9 cellular contexts compared by ENCODE assay signal in genomic region chr16:2785101-2785991, GRCh38. TPM values are rescaled to one million over a fixed set of nuclear protein-coding genes. Genes with fewer than 3 reads are reported as not detected.
DNase-seq lines count a peak whose midpoint lies in the region; ATAC-seq and TF ChIP-seq lines count a peak whose summit lies in the region.
"Had no signal": no experiment of that assay in that cellular context is flagged by ENCODE, and none has a peak within 500 bp of the region (broad histone marks: within the 10 kb centered on the region; RNA-seq: fewer than 3 reads in every experiment).

No MANE protein-coding gene starts in this region.

- H3K4me3 ChIP-seq in SK-N-SH (ENCODE audit: low read depth in 2 of 2, low read length in 1 of 2), result no peak overlapping the region
- peak overlapping the region; percentile 3 to 31 for H3K4me3 ChIP-seq in left lung
- peak overlapping the region; percentile 48 for H3K4me3 ChIP-seq in thymus (ENCODE audit: low read length)

- POLR2A ChIA-PET in SK-N-SH (lab: Yijun Ruan, JAX), result no interaction called here

- H3K9me3 ChIP-seq in SK-N-SH (no peaks in the 10 kb centered on the region), left lung (no peaks in the 10 kb centered on the region), thymus (ENCODE audit: control insufficient read depth) (no peaks in the 10 kb centered on the region)

- CTCF ChIA-PET in SK-N-SH (lab: Yijun Ruan, JAX), result interaction anchor here (0.7 to 2.0 kb wide), 2 partner anchors 9 to 83 kb away, joined by 3 to 8 read pairs; no protein-coding TSS in a partner anchor
- CTCF ChIA-PET in activated naive CD4-positive, alpha-beta T cell treated with anti-CD3 and anti-CD28 coated beads for 36 hours (lab: Charles Lee), result interaction anchor here (0.9 to 1.3 kb wide), 2 partner anchors 15 to 27 kb away, joined by 5 to 8 read pairs; no protein-coding TSS in a partner anchor

- H3K79me2 ChIP-seq in SK-N-SH (ENCODE audit: insufficient read depth), result no peaks in the 10 kb centered on the region

- peak; percentile 70 for DNase-seq in SK-N-SH
- peak; percentile 42 for DNase-seq in activated naive CD4-positive, alpha-beta T cell treated with anti-CD3 and anti-CD28 coated beads for 36 hours
- peak; percentile 31 to 76 for DNase-seq in left lung
- no peak for DNase-seq in NCI-H1048 (lab: John Stamatoyannopoulos, UW)
- no peak for DNase-seq in NCI-H226

- H3K9me2 ChIP-seq in SK-N-SH, result no peaks in the 10 kb centered on the region

- H4K20me1 ChIP-seq in SK-N-SH (ENCODE audit: insufficient read depth), result no peaks in the 10 kb centered on the region

- peak overlapping the region; percentile 84 for H3K4me3 Mint-ChIP-seq in activated naive CD4-positive, alpha-beta T cell treated with anti-CD3 and anti-CD28 coated beads for 36 hours

- H3K36me3 Mint-ChIP-seq in activated naive CD4-positive, alpha-beta T cell treated with anti-CD3 and anti-CD28 coated beads for 36 hours (ENCODE audit: low read depth), result no peaks in the 10 kb centered on the region

- 78% methylated on average over 17 of the region's 79 CpGs for WGBS in SK-N-SH (ENCODE audit: low lambda C conversion rate)
- WGBS in thymus, result 15% methylated on average over 79 of the region's 79 CpGs

- no peak overlapping the region for H3K9ac ChIP-seq in SK-N-SH

- H3K4me2 ChIP-seq in SK-N-SH, result no peak overlapping the region

- H3K4me1 ChIP-seq in SK-N-SH (ENCODE audit: control insufficient read depth in 1 of 2, insufficient read depth in 2 of 2, low read depth in 1 of 2, low read length in 1 of 2) (no peaks in the 10 kb centered on the region; a peak in 1 of 4 replicates), left lung (peaks cover 6 to 13% of the 10 kb centered on the region in 2 donors), thymus (ENCODE audit: control insufficient read depth, insufficient read depth, low read length) (peaks cover 9% of the 10 kb centered on the region)

- ATAC-seq in SK-N-SH treated with all-trans-retinoic acid at 6 μM for 48 hours (no peak; the same call in 2 of the 3 replicates), left lung (peak; percentile 43), HG03139 (IDR thresholded peaks at IDR 0.05; ENCODE audit: unreplicated experiment) (no peak)

- peaks cover 10% of the 10 kb centered on the region for H3K4me1 Mint-ChIP-seq in activated naive CD4-positive, alpha-beta T cell treated with anti-CD3 and anti-CD28 coated beads for 36 hours (ENCODE audit: low read depth)

- H3K27me3 ChIP-seq in SK-N-SH (ENCODE audit: insufficient read depth) (no peaks in the 10 kb centered on the region), left lung (peaks cover 27 to 66% of the 10 kb centered on the region in 2 donors), thymus (ENCODE audit: control insufficient read depth, insufficient read depth) (peaks cover 28% of the 10 kb centered on the region)

- H3K36me3 ChIP-seq in SK-N-SH (replicated peaks in 1 of 2; ENCODE audit: control insufficient read depth in 1 of 2, insufficient read depth in 2 of 2, low read length in 1 of 2) (no peaks in the 10 kb centered on the region), left lung (no peaks in the 10 kb centered on the region), thymus (ENCODE audit: control insufficient read depth, insufficient read depth) (no peaks in the 10 kb centered on the region)

- H3K27me3 Mint-ChIP-seq in activated naive CD4-positive, alpha-beta T cell treated with anti-CD3 and anti-CD28 coated beads for 36 hours (ENCODE audit: low read depth), result peaks cover 11% of the 10 kb centered on the region

- no peak overlapping the region for H2AFZ ChIP-seq in SK-N-SH (ENCODE audit: low read depth)

- H3K9me3 Mint-ChIP-seq in activated naive CD4-positive, alpha-beta T cell treated with anti-CD3 and anti-CD28 coated beads for 36 hours, result no peaks in the 10 kb centered on the region

- H3K27ac ChIP-seq in SK-N-SH (ENCODE audit: low read depth in 2 of 2, low read length in 1 of 2) (no peak overlapping the region), left lung (no peak overlapping the region), thymus (ENCODE audit: low read depth) (no peak overlapping the region)

- TF ChIP-seq EP300 in SK-N-SH (IDR thresholded peaks at IDR 0.05; ENCODE audit: borderline replicate concordance in 1 of 2, low read depth in 1 of 2, low read length in 1 of 2), result no peak

- no peak for TF ChIP-seq CTCF in SK-N-SH (IDR thresholded peaks at IDR 0.05)
- TF ChIP-seq CTCF in left lung (IDR thresholded peaks at IDR 0.05), result peak in 1 of 2 donors; percentile 11

- no peak overlapping the region for H3K27ac Mint-ChIP-seq in activated naive CD4-positive, alpha-beta T cell treated with anti-CD3 and anti-CD28 coated beads for 36 hours

- no peaks in the 10 kb centered on the region for H3F3A ChIP-seq in SK-N-SH (replicated peaks; ENCODE audit: insufficient read depth)

- intact Hi-C loops in activated naive CD4-positive, alpha-beta T cell treated with anti-CD3 and anti-CD28 coated beads for 36 hours (cut with micrococcal nuclease), result no loop called here
- intact Hi-C loops in left lung (cut with DNase I), result no loop called here

- TF ChIP-seq RAD21 in SK-N-SH (IDR thresholded peaks at IDR 0.05; ENCODE audit: low read length), result no peak

TF ChIP-seq in SK-N-SH, 30 proteins besides CTCF, POLR2A, EP300 and RAD21 (continues in another document):
- TF ChIP-seq, protein P1, sequence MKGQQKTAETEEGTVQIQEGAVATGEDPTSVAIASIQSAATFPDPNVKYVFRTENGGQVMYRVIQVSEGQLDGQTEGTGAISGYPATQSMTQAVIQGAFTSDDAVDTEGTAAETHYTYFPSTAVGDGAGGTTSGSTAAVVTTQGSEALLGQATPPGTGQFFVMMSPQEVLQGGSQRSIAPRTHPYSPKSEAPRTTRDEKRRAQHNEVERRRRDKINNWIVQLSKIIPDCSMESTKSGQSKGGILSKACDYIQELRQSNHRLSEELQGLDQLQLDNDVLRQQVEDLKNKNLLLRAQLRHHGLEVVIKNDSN (IDR thresholded peaks at IDR 0.05; ENCODE audit: borderline replicate concordance, low read depth), result no peak
- TF ChIP-seq, protein P2, sequence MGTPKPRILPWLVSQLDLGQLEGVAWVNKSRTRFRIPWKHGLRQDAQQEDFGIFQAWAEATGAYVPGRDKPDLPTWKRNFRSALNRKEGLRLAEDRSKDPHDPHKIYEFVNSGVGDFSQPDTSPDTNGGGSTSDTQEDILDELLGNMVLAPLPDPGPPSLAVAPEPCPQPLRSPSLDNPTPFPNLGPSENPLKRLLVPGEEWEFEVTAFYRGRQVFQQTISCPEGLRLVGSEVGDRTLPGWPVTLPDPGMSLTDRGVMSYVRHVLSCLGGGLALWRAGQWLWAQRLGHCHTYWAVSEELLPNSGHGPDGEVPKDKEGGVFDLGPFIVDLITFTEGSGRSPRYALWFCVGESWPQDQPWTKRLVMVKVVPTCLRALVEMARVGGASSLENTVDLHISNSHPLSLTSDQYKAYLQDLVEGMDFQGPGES (IDR thresholded peaks at IDR 0.05; ENCODE audit: low read depth, low read length), result no peak
- TF ChIP-seq MEF2A (IDR thresholded peaks at IDR 0.05; ENCODE audit: borderline replicate concordance, low read depth) (no peak), EZH2phosphoT487 (IDR thresholded peaks at IDR 0.05; ENCODE audit: borderline replicate concordance, low read depth) (no peak)

TF ChIP-seq in SK-N-SH treated with all-trans-retinoic acid at 6 μM for 48 hours, 23 proteins besides CTCF, POLR2A, EP300 and RAD21 (continues in another document):
- TF ChIP-seq GLIS3 (CRISPR knock-in tag; IDR thresholded peaks at IDR 0.05) (no peak), ZNF8 (CRISPR knock-in tag; IDR thresholded peaks at IDR 0.05) (no peak), ISL1 (CRISPR knock-in tag; IDR thresholded peaks at IDR 0.05) (no peak), ZFP30 (CRISPR knock-in tag; IDR thresholded peaks at IDR 0.05) (no peak), ESRRG (CRISPR knock-in tag; IDR thresholded peaks at IDR 0.05) (no peak), TCF4 (CRISPR knock-in tag; IDR thresholded peaks at IDR 0.05; ENCODE audit: borderline replicate concordance) (no peak)

RNA-seq across cellular contexts. Expression of gene PRSS33, which starts 2.0 kb away (rescaled TPM):
- polyA plus RNA-seq in SK-N-SH (2012; rRNA removed), result not detected in 2 replicates
- polyA plus RNA-seq in SK-N-SH (2012; cell fraction: cytosol; rRNA removed), result not detected in 2 replicates
- polyA plus RNA-seq in SK-N-SH (2012; cell fraction: nucleus; rRNA removed), result not detected in 2 replicates
- total RNA-seq in activated naive CD4-positive, alpha-beta T cell treated with anti-CD3 and anti-CD28 coated beads for 36 hours, result under 1 TPM; 0.12 to 0.17 TPM
- not detected for total RNA-seq in left lung
- polyA plus RNA-seq in thymus, result 0.37 TPM
- total RNA-seq: LHCN-M2 had no signal

RNA-seq across cellular contexts. Expression of gene ELOB, which starts 8.3 kb away (rescaled TPM):
- polyA plus RNA-seq in SK-N-SH (2012; rRNA removed) (327 and 329 TPM in 2 replicates), thymus (287 TPM)
- polyA plus RNA-seq in SK-N-SH (2012; cell fraction: cytosol; rRNA removed), result 163 and 229 TPM in 2 replicates
- polyA plus RNA-seq in SK-N-SH (2012; cell fraction: nucleus; rRNA removed), result 96.2 and 161 TPM in 2 replicates
- 100 to 1,000 TPM; 177 to 189 TPM for total RNA-seq in activated naive CD4-positive, alpha-beta T cell treated with anti-CD3 and anti-CD28 coated beads for 36 hours
- 100 to 1,000 TPM; 200 to 205 TPM for total RNA-seq in left lung

RNA-seq across cellular contexts. Expression of gene PRSS41, which starts 12.9 kb away (rescaled TPM):
- not detected in 2 replicates for polyA plus RNA-seq in SK-N-SH (2012; rRNA removed)
- polyA plus RNA-seq in SK-N-SH (2012; cell fraction: cytosol; rRNA removed), result not detected in 2 replicates
- polyA plus RNA-seq in SK-N-SH (2012; cell fraction: nucleus; rRNA removed), result not detected in 2 replicates
- not detected for total RNA-seq in activated naive CD4-positive, alpha-beta T cell treated with anti-CD3 and anti-CD28 coated beads for 36 hours
- not detected for total RNA-seq in left lung
- not detected for polyA plus RNA-seq in thymus
- total RNA-seq: LHCN-M2 had no signal

RNA-seq across cellular contexts. Expression of gene PRSS21, which starts 31.7 kb away (rescaled TPM):
- not detected in 2 replicates for polyA plus RNA-seq in SK-N-SH (2012; rRNA removed)
- not detected in 2 replicates for polyA plus RNA-seq in SK-N-SH (2012; cell fraction: cytosol; rRNA removed)
- polyA plus RNA-seq in SK-N-SH (2012; cell fraction: nucleus; rRNA removed), result not detected in 2 replicates
- 1 to 10 TPM; 3.3 to 4.1 TPM for total RNA-seq in activated naive CD4-positive, alpha-beta T cell treated with anti-CD3 and anti-CD28 coated beads for 36 hours
- 1 to 10 TPM in 1 of 2 donors, under 1 TPM in 1; 0.90 to 2.5 TPM for total RNA-seq in left lung
- polyA plus RNA-seq in thymus, result 0.68 TPM
- total RNA-seq: LHCN-M2 had no signal

RNA-seq across cellular contexts. Expression of gene SRRM2, which starts 32.9 kb away (rescaled TPM):
- polyA plus RNA-seq in SK-N-SH (2012; rRNA removed), result 100 and 143 TPM in 2 replicates
- polyA plus RNA-seq in SK-N-SH (2012; cell fraction: cytosol; rRNA removed), result 44.8 and 65.2 TPM in 2 replicates
- polyA plus RNA-seq in SK-N-SH (2012; cell fraction: nucleus; rRNA removed), result 657 and 768 TPM in 2 replicates
- 100 to 1,000 TPM; 607 to 649 TPM for total RNA-seq in activated naive CD4-positive, alpha-beta T cell treated with anti-CD3 and anti-CD28 coated beads for 36 hours
- total RNA-seq in left lung, result 100 to 1,000 TPM; 536 to 562 TPM
- polyA plus RNA-seq in thymus, result 690 TPM

Comparison
In these comparisons a context has a peak if more than half of its experiments do, and no peak if none do; other contexts are left out.
1. DNase-seq: peak in SK-N-SH (single experiment), activated naive CD4-positive, alpha-beta T cell treated with anti-CD3 and anti-CD28 coated beads for 36 hours (single experiment) and left lung (2 of 2); none in NCI-H1048 (single experiment) and NCI-H226 (single experiment).
2. H3K4me3 ChIP-seq: peak in left lung (2 of 2) and thymus (single experiment); none in SK-N-SH (0 of 2).